23 cellular contexts compared by ENCODE assay signal in the genomic region with DNA sequence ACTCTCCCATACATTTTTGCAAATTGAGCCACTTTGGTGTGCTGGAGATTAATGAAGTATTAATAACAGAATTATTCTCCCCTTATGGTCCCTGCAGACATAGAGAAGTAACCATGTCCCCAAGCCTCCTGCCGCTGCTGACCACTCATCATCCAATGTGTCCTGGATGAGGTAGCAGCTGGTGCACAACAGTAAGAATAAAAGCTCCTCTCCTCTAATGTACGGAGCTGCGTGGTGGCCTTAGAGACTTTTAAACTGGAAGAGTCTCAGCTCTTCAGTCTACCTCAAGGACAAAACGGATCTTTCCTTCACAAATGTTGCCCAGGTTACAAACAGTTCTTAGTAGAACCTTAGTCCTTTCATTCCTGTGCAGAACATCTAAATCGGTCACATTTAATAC. TPM values are rescaled to one million over a fixed set of nuclear protein-coding genes. Genes with fewer than 3 reads are reported as not detected.
"Had no signal": no experiment of that assay in that cellular context is flagged by ENCODE, and none has a peak within 500 bp of the region (broad histone marks: within the 10 kb centered on the region; RNA-seq: fewer than 3 reads in every experiment).

No MANE protein-coding gene starts in this region.

- H3K4me2 ChIP-seq: KMS-11 had no signal

- FAIRE-seq: RCC 7860 had no signal

- H3K9ac ChIP-seq: KMS-11 had no signal

- H3K36me3 ChIP-seq: SJSA1 had no signal

- H3K27ac ChIP-seq: KMS-11, SJSA1, SK-N-MC had no signal

- DNase-seq: IMR-90, Kasumi-1, MM.1S, NCI-H1092 treated with DMSO at 0.1 percent for 48 hours, NCI-H1436, NCI-H187, NCI-H2029, NCI-H2081 treated with DMSO at 0.1 percent for 48 hours, NCI-H2171, NCI-H226, NCI-H446, NCI-H510A, NCI-H524 treated with DMSO at 0.1 percent for 48 hours, NCI-H69, NCI-H774, Right ventricle myocardium superior, RPMI8226, SIG-M5 had no signal

- H3K4me3 ChIP-seq: SJSA1, SK-N-MC had no signal

- H3K9me3 ChIP-seq: SJSA1 had no signal

RNA-seq across cellular contexts. Expression of a gene that starts 37.7 kb away (rescaled TPM):
- total RNA-seq: IMR-90, M059J, SJSA1 had no signal
- polyA plus RNA-seq: IMR-90 had no signal
